In genomic region chr1:224434447-224435317, GRCh38 we compare ENCODE assay signal across 8 cellular contexts. TPM values are rescaled to one million over a fixed set of nuclear protein-coding genes. Genes with fewer than 3 reads are reported as not detected.
DNase-seq lines count a peak whose midpoint lies in the region; ATAC-seq and TF ChIP-seq lines count a peak whose summit lies in the region.

Gene WDR26, minus strand, starts transcription at chr1:224434797.

- no peaks in the 10 kb centered on the region for H3K9me3 Mint-ChIP-seq in activated CD8-positive, alpha-beta memory T cell treated with anti-CD3 and anti-CD28 coated beads, Interleukin-2, amount 10 ng/mL, durations not matched to agents 7 days and 5 days (ENCODE audit: low read depth)
- H3K9me3 Mint-ChIP-seq in endodermal cell, result no peaks in the 10 kb centered on the region

- H3K9ac ChIP-seq in NT2/D1 (ENCODE audit: insufficient read length, low read depth), result peak within 1 kb of the TSS; percentile 98
- peak within 1 kb of the TSS; percentile 58 for H3K9ac ChIP-seq in endodermal cell (ENCODE audit: extremely low read depth, low read length, poor library complexity, severe bottlenecking)

- DNase-seq in Caki2 (ENCODE audit: low read depth) (peak; percentile 70), GM20000 (ENCODE audit: low spot score) (peak; percentile 96), HS-5 (ENCODE audit: low read depth) (peak; percentile 53), NT2/D1 (ENCODE audit: low read depth, low spot score) (peak; percentile 86), endodermal cell (peak; percentile 92), mesenteric fat pad (ENCODE audit: low spot score) (no peak)
- DNase-seq in activated CD8-positive, alpha-beta memory T cell treated with anti-CD3 and anti-CD28 coated beads, Interleukin-2, amount 10 ng/mL, durations not matched to agents 7 days and 5 days, result peak; percentile 93
- peak; percentile 39 for DNase-seq in stimulated activated CD8-positive, alpha-beta memory T cell treated with anti-CD3 and anti-CD28 coated beads, Interleukin-15, amount 100 ng/mL, for 24 hours (ENCODE audit: low read depth)

- CTCF ChIA-PET in activated CD8-positive, alpha-beta memory T cell treated with anti-CD3 and anti-CD28 coated beads, Interleukin-2, amount 10 ng/mL, durations not matched to agents 7 days and 5 days (lab: Charles Lee), result interaction anchor here (1.2 to 5.9 kb wide), 4 partner anchors 9 to 328 kb away, joined by 4 to 34 read pairs (median 4); no protein-coding TSS in a partner anchor

- peak; percentile 89 for ATAC-seq in activated CD8-positive, alpha-beta memory T cell treated with anti-CD3 and anti-CD28 coated beads, Interleukin-2, amount 10 ng/mL, durations not matched to agents 7 days and 5 days

- H3K27me3 Mint-ChIP-seq in activated CD8-positive, alpha-beta memory T cell treated with anti-CD3 and anti-CD28 coated beads, Interleukin-2, amount 10 ng/mL, durations not matched to agents 7 days and 5 days, result no peaks in the 10 kb centered on the region
- H3K27me3 Mint-ChIP-seq in endodermal cell (ENCODE audit: insufficient read depth), result no peaks in the 10 kb centered on the region

- peak within 1 kb of the TSS; percentile 93 for H3K4me3 ChIP-seq in NT2/D1 (ENCODE audit: insufficient read length, low read depth)
- peak within 1 kb of the TSS; percentile 89 for H3K4me3 ChIP-seq in endodermal cell (ENCODE audit: low read length)

- TF ChIP-seq CTCF in GM20000 (IDR thresholded peaks at IDR 0.05; ENCODE audit: extremely low read depth, missing control alignments) (no peak), endodermal cell (conservative IDR thresholded peaks at IDR 0.05) (peak; percentile 48)

- in situ Hi-C loops in Caki2 (cut with HindIII; ENCODE audit: low pct_unique_long_range_greater_than_20kb, low sequenced_read_pairs), result no loop called here

- peaks cover 54% of the 10 kb centered on the region for H3K4me1 Mint-ChIP-seq in activated CD8-positive, alpha-beta memory T cell treated with anti-CD3 and anti-CD28 coated beads, Interleukin-2, amount 10 ng/mL, durations not matched to agents 7 days and 5 days
- H3K4me1 Mint-ChIP-seq in endodermal cell, result peaks cover 38% of the 10 kb centered on the region

- no peaks in the 10 kb centered on the region for H3K4me1 ChIP-seq in NT2/D1 (ENCODE audit: insufficient read depth, insufficient read length)
- H3K4me1 ChIP-seq in endodermal cell (ENCODE audit: control insufficient read depth, insufficient read depth, low read length), result peaks cover 3% of the 10 kb centered on the region

- H3K36me3 Mint-ChIP-seq in activated CD8-positive, alpha-beta memory T cell treated with anti-CD3 and anti-CD28 coated beads, Interleukin-2, amount 10 ng/mL, durations not matched to agents 7 days and 5 days, result peaks cover 26% of the 10 kb centered on the region
- H3K36me3 Mint-ChIP-seq in endodermal cell (ENCODE audit: low read depth), result peaks cover 16% of the 10 kb centered on the region

- whole genome bisulfite sequencing in endodermal cell (ENCODE audit: insufficient coverage in 1 of 2, insufficient read length in 1 of 2), 2 experiments, result 1 to 2% methylated on average over 28 to 65 of the region's 70 CpGs

- H3K27ac Mint-ChIP-seq in activated CD8-positive, alpha-beta memory T cell treated with anti-CD3 and anti-CD28 coated beads, Interleukin-2, amount 10 ng/mL, durations not matched to agents 7 days and 5 days, result peak within 1 kb of the TSS; percentile 96
- H3K27ac Mint-ChIP-seq in endodermal cell, result peak within 1 kb of the TSS; percentile 95

- H3K36me3 ChIP-seq in NT2/D1 (ENCODE audit: insufficient read depth, insufficient read length, low read length) (peaks cover 39% of the 10 kb centered on the region), endodermal cell (ENCODE audit: control insufficient read depth, insufficient read depth, low read length) (peaks cover 15% of the 10 kb centered on the region)

- H3K27me3 ChIP-seq in NT2/D1 (ENCODE audit: insufficient read depth, insufficient read length) (no peaks in the 10 kb centered on the region), endodermal cell (ENCODE audit: control insufficient read depth, insufficient read depth, low read length, poor library complexity, severe bottlenecking) (no peaks in the 10 kb centered on the region)

- peak within 1 kb of the TSS; percentile 69 for H3K27ac ChIP-seq in endodermal cell (ENCODE audit: low read depth, low read length)

- no peaks in the 10 kb centered on the region for H3K9me3 ChIP-seq in NT2/D1 (ENCODE audit: insufficient read depth, low read length)
- no peaks in the 10 kb centered on the region for H3K9me3 ChIP-seq in endodermal cell (ENCODE audit: control insufficient read depth, low read length)

- peak within 1 kb of the TSS; percentile 90 for H3K4me3 Mint-ChIP-seq in activated CD8-positive, alpha-beta memory T cell treated with anti-CD3 and anti-CD28 coated beads, Interleukin-2, amount 10 ng/mL, durations not matched to agents 7 days and 5 days
- peak within 1 kb of the TSS; percentile 75 for H3K4me3 Mint-ChIP-seq in endodermal cell

RNA-seq across cellular contexts. Expression of gene WDR26, which starts in this region (rescaled TPM):
- total RNA-seq in Caki2 (2014; rRNA removed; shearing (Covaris generic); ENCODE audit: low replicate concordance), result 19.8 and 29.9 TPM in 2 replicates
- 10 to 100 TPM; 79.0 to 84.2 TPM for total RNA-seq in activated CD8-positive, alpha-beta memory T cell treated with anti-CD3 and anti-CD28 coated beads, Interleukin-2, amount 10 ng/mL, durations not matched to agents 7 days and 5 days
- total RNA-seq in endodermal cell (10 to 100 TPM; 75.9 to 79.0 TPM), mesenteric fat pad (100 TPM)
- 52.8 TPM for polyA plus RNA-seq in endodermal cell (2013, experiment 1 of 2)
- 50.1 TPM for polyA plus RNA-seq in endodermal cell (2013, experiment 2 of 2)
